In genomic region chr1:30146448-30146847, GRCh38 we compare ENCODE assay signal across 21 cellular contexts.
"Had no signal": no experiment of that assay in that cellular context is flagged by ENCODE, and none has a peak within 500 bp of the region (broad histone marks: within the 10 kb centered on the region; RNA-seq: fewer than 3 reads in every experiment).

No MANE protein-coding gene starts in this region.

- H3K4me1 Mint-ChIP-seq: central memory CD8-positive, alpha-beta T cell; stimulated activated naive CD8-positive, alpha-beta T cell treated with anti-CD3 and anti-CD28 coated beads, Interleukin-15, amount 100 ng/mL, for 72 hours had no signal

- H3K4me3 ChIP-seq: colonic mucosa, gastrocnemius medialis, right lobe of liver, smooth muscle cell, suprapubic skin had no signal

- H3K9me3 ChIP-seq: colonic mucosa, gastrocnemius medialis, right lobe of liver, suprapubic skin had no signal

- DNase-seq: colonic mucosa; foreskin fibroblast; gastrocnemius medialis; kidney; mesenchymal stem cell; midbrain; naive thymus-derived CD4-positive, alpha-beta T cell; occipital lobe; right lobe of liver; stimulated activated CD4-positive, alpha-beta T cell treated with anti-CD3 and anti-CD28 coated beads, Interleukin-12 subunit alpha, Interleukin-12 subunit beta, amount 100 ng/mL, for 4 hours; stimulated activated CD4-positive, alpha-beta T cell treated with anti-CD3 and anti-CD28 coated beads, Interleukin-1b, Interleukin-23, amount 100 ng/mL, for 48 hours; stimulated activated CD4-positive, alpha-beta T cell treated with anti-CD3 and anti-CD28 coated beads, Interleukin-4, amount 100 ng/mL, for 1 hour; stimulated activated CD8-positive, alpha-beta memory T cell treated with anti-CD3 and anti-CD28 coated beads, Interleukin-4, amount 100 ng/mL, for 48 hours; stimulated activated naive CD4-positive, alpha-beta T cell; stimulated activated naive CD8-positive, alpha-beta T cell treated with anti-CD3 and anti-CD28 coated beads, Interleukin-15, amount 100 ng/mL, for 72 hours; trophoblast cell had no signal

- H3K27ac ChIP-seq: colonic mucosa, gastrocnemius medialis, parathyroid adenoma, right lobe of liver, suprapubic skin had no signal

- H3K36me3 Mint-ChIP-seq: naive thymus-derived CD4-positive, alpha-beta T cell had no signal

- H3K4me3 Mint-ChIP-seq: central memory CD8-positive, alpha-beta T cell; naive thymus-derived CD4-positive, alpha-beta T cell; stimulated activated naive CD8-positive, alpha-beta T cell treated with anti-CD3 and anti-CD28 coated beads, Interleukin-15, amount 100 ng/mL, for 72 hours had no signal

- H3K27ac Mint-ChIP-seq: progenitor cell of endocrine pancreas; stimulated activated naive CD8-positive, alpha-beta T cell treated with anti-CD3 and anti-CD28 coated beads, Interleukin-15, amount 100 ng/mL, for 72 hours had no signal

- H3K4me1 ChIP-seq: colonic mucosa, gastrocnemius medialis, parathyroid adenoma, right lobe of liver, suprapubic skin had no signal

- H3K9me3 Mint-ChIP-seq: central memory CD8-positive, alpha-beta T cell had no signal

- H3K36me3 ChIP-seq: colonic mucosa, gastrocnemius medialis, right lobe of liver, suprapubic skin had no signal

- H3K27me3 ChIP-seq: colonic mucosa, right lobe of liver had no signal
